1 cellular context compared by ENCODE assay signal in genomic region chr13:102679449-102680132, GRCh38.
TF ChIP-seq lines count a peak whose summit lies in the region.

No MANE protein-coding gene starts in this region.

TF ChIP-seq in GM12878, 131 proteins besides CTCF, POLR2A, EP300 and RAD21:
- TF ChIP-seq POLR2AphosphoS2 (IDR thresholded peaks at IDR 0.05; ENCODE audit: low read depth, low read length) (no peak), MYB (IDR thresholded peaks at IDR 0.05; ENCODE audit: borderline replicate concordance, low read depth, low read length) (no peak)
- TF ChIP-seq, protein P1, sequence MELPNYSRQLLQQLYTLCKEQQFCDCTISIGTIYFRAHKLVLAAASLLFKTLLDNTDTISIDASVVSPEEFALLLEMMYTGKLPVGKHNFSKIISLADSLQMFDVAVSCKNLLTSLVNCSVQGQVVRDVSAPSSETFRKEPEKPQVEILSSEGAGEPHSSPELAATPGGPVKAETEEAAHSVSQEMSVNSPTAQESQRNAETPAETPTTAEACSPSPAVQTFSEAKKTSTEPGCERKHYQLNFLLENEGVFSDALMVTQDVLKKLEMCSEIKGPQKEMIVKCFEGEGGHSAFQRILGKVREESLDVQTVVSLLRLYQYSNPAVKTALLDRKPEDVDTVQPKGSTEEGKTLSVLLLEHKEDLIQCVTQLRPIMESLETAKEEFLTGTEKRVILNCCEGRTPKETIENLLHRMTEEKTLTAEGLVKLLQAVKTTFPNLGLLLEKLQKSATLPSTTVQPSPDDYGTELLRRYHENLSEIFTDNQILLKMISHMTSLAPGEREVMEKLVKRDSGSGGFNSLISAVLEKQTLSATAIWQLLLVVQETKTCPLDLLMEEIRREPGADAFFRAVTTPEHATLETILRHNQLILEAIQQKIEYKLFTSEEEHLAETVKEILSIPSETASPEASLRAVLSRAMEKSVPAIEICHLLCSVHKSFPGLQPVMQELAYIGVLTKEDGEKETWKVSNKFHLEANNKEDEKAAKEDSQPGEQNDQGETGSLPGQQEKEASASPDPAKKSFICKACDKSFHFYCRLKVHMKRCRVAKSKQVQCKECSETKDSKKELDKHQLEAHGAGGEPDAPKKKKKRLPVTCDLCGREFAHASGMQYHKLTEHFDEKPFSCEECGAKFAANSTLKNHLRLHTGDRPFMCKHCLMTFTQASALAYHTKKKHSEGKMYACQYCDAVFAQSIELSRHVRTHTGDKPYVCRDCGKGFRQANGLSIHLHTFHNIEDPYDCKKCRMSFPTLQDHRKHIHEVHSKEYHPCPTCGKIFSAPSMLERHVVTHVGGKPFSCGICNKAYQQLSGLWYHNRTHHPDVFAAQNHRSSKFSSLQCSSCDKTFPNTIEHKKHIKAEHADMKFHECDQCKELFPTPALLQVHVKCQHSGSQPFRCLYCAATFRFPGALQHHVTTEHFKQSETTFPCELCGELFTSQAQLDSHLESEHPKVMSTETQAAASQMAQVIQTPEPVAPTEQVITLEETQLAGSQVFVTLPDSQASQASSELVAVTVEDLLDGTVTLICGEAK (IDR thresholded peaks at IDR 0.05; ENCODE audit: borderline replicate concordance) = peak; percentile 83
